1 cellular context compared by ENCODE assay signal in genomic region chr1:220371324-220371723, GRCh38.
TF ChIP-seq lines count a peak whose summit lies in the region.

No MANE protein-coding gene starts in this region.

TF ChIP-seq in Ishikawa, 13 proteins besides CTCF, POLR2A, EP300 and RAD21 (continued from another document):
- TF ChIP-seq MAX (IDR thresholded peaks at IDR 0.05): no peak
- no peak for TF ChIP-seq NFIC (IDR thresholded peaks at IDR 0.05)
- TF ChIP-seq CEBPB (IDR thresholded peaks at IDR 0.05): no peak
- no peak for TF ChIP-seq TAF1 (IDR thresholded peaks at IDR 0.05; ENCODE audit: low read depth)
- TF ChIP-seq REST (IDR thresholded peaks at IDR 0.05; ENCODE audit: low read depth): no peak
- TF ChIP-seq EGR1 (IDR thresholded peaks at IDR 0.05): no peak
- TF ChIP-seq FOXM1 (IDR thresholded peaks at IDR 0.05; ENCODE audit: borderline replicate concordance, low read depth): no peak
